Comparison of ENCODE assay signal across 8 cellular contexts in genomic region chr22:38873469-38874411, GRCh38. TPM values are rescaled to one million over a fixed set of nuclear protein-coding genes. Genes with fewer than 3 reads are reported as not detected.
DNase-seq lines count a peak whose midpoint lies in the region; ATAC-seq lines count a peak whose summit lies in the region.

No MANE protein-coding gene starts in this region.

- H3K27me3 ChIP-seq in HAP-1 (ENCODE audit: low read depth) (0 out of 2 replicates have a peak, but pooled peaks cover 3% of the 10 kb centered on the region), adipocyte (replicated peaks; ENCODE audit: control insufficient read depth, insufficient read depth, low read length) (peaks cover 6% of the 10 kb centered on the region)

- ATAC-seq in stimulated activated naive CD8-positive, alpha-beta T cell treated with anti-CD3 and anti-CD28 coated beads, Interleukin-15, Interleukin-2, amounts not matched to agents 100 U/mL and 50 U/mL, for 24 hours = peak; percentile 80

- DNase-seq in HAP-1 (ENCODE audit: low spot score in 2 of 2) (no peak), SHP77 (lab: John Stamatoyannopoulos, UW) (peak; percentile 59 to 82), adipocyte (ENCODE audit: low read depth) (no peak), mesenteric fat pad (ENCODE audit: low spot score) (peak; percentile 26), ACHN (no peak), SW480 (ENCODE audit: low spot score) (no peak), putamen (ENCODE audit: low spot score) (no peak)
- DNase-seq in stimulated activated naive CD8-positive, alpha-beta T cell treated with anti-CD3 and anti-CD28 coated beads, Interleukin-15, Interleukin-2, amounts not matched to agents 100 U/mL and 50 U/mL, for 24 hours = peak; percentile 62

- H3K4me1 ChIP-seq in HAP-1 (peaks cover 9% of the 10 kb centered on the region), adipocyte (ENCODE audit: control insufficient read depth, insufficient read depth, low read length) (peaks cover 27% of the 10 kb centered on the region)

- H3K4me3 ChIP-seq in HAP-1 = peak overlapping the region; percentile 69
- peak overlapping the region; percentile 88 for H3K4me3 ChIP-seq in adipocyte (ENCODE audit: low read length)

- H3K9me3 ChIP-seq in HAP-1 (no peaks in the 10 kb centered on the region), adipocyte (ENCODE audit: control insufficient read depth, low read length) (peaks cover 3% of the 10 kb centered on the region)

- in situ Hi-C loops in HAP-1 (cut with MboI; ENCODE audit: low sequenced_read_pairs) = loop anchor here (10.0 kb wide), 1 partner anchor 131 kb away; no protein-coding TSS in a partner anchor
- in situ Hi-C loops in ACHN (cut with HindIII; ENCODE audit: low pct_ligation_motif_present, low pct_unique_long_range_greater_than_20kb, low sequenced_read_pairs) = no loop called here

- H3K36me3 ChIP-seq in HAP-1 (replicated peaks) (peaks cover 14% of the 10 kb centered on the region), adipocyte (ENCODE audit: control insufficient read depth, insufficient read depth, low read length, severe bottlenecking) (peaks cover 8% of the 10 kb centered on the region)

- H3K9ac ChIP-seq in adipocyte (ENCODE audit: low read length) = peak overlapping the region; percentile 97

RNA-seq across cellular contexts. Expression of gene CBX6, which starts 1.7 kb away (rescaled TPM):
- total RNA-seq in mesenteric fat pad = 57.4 TPM

RNA-seq across cellular contexts. Expression of gene NPTXR, which starts 29.9 kb away (rescaled TPM):
- total RNA-seq in mesenteric fat pad = 5.5 TPM

Comparison
In these comparisons a context has a peak if more than half of its experiments do, and no peak if none do; other contexts are left out.
1. DNase-seq: peak in SHP77 (2 of 2), mesenteric fat pad (single experiment) and stimulated activated naive CD8-positive, alpha-beta T cell treated with anti-CD3 and anti-CD28 coated beads, Interleukin-15, Interleukin-2, amounts not matched to agents 100 U/mL and 50 U/mL, for 24 hours (single experiment); none in HAP-1 (0 of 2), adipocyte (single experiment), ACHN (single experiment), SW480 (single experiment) and putamen (single experiment).